Comparison of ENCODE assay signal across 10 cellular contexts in the genomic region with DNA sequence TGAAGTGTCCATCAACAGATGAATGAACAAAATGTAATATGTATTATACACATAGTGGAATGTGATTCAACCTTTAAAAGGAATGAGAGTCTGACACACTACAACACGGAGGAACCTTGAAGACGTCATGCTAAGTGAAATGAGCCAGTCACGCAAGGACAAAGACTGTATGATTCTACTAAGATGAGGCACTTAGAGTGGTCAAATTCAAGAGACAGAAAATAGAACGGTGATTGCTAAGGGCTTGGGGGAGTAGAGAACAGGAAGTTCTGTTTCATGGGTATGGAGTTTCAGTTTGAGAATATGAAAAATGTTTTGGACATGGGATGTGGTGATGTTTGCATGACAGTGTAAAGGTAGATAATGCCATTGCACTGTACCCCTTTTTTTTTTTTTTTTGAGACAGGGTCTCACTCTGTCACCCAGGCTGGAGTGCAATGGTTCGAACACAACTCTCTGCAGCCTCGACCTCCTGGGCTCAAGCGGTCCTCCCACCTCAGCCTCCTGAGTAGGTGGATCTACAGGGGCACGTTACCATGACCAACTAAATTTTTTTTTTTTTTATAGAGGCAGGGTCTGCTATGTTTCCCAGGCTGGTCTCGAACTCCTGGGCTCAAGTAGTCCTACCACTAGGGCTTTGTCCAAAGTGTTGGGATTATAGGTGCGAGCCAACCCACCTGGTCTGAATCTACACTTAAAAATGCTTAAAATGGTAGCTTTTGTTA. TPM values are rescaled to one million over a fixed set of nuclear protein-coding genes. Genes with fewer than 3 reads are reported as not detected.
A peak's percentile ranks its signal among the peaks of the same experiment; 100 is the strongest.
DNase-seq lines count a peak whose midpoint lies in the region; ATAC-seq and TF ChIP-seq lines count a peak whose summit lies in the region.
"Had no signal": no experiment of that assay in that cellular context is flagged by ENCODE, and none has a peak within 500 bp of the region (broad histone marks: within the 10 kb centered on the region; RNA-seq: fewer than 3 reads in every experiment).

No MANE protein-coding gene starts in this region.

- POLR2A ChIA-PET in T-cell (lab: Charles Lee) = interaction anchor here in 1 of 2 donors (0.6 kb wide), 1 partner anchor 12 kb away, joined by 3 read pairs; no protein-coding TSS in a partner anchor

- H3K9me3 Mint-ChIP-seq in T-cell = no peaks in the 10 kb centered on the region

- CTCF ChIA-PET in T-cell (lab: Charles Lee) = interaction anchor here in 1 of 2 donors (2.3 kb wide), 1 partner anchor 52 kb away, joined by 11 read pairs; the partner anchor contains the start of gene DOK4

- H3K27me3 ChIP-seq in left ventricle myocardium inferior (ENCODE audit: low read depth) (no peaks in the 10 kb centered on the region), suprapubic skin (no peaks in the 10 kb centered on the region), left lung (peaks cover 0 to 72% of the 10 kb centered on the region in 2 donors)

- H3K9me3 ChIP-seq in left ventricle myocardium inferior (replicated peaks) (no peaks in the 10 kb centered on the region), suprapubic skin (no peaks in the 10 kb centered on the region), left lung (no peaks in the 10 kb centered on the region)

- no peak for TF ChIP-seq POLR2A in suprapubic skin (IDR thresholded peaks at IDR 0.05)

- H3K27ac Mint-ChIP-seq in T-cell = peak overlapping the region; percentile 76 to 96

- peaks cover 29% of the 10 kb centered on the region for H3K4me1 ChIP-seq in left ventricle myocardium inferior
- peaks cover 45% of the 10 kb centered on the region for H3K4me1 ChIP-seq in suprapubic skin
- H3K4me1 ChIP-seq in left lung = peaks cover 12 to 55% of the 10 kb centered on the region in 2 donors

- H3K4me3 ChIP-seq in left ventricle myocardium inferior = no peak overlapping the region
- H3K4me3 ChIP-seq in suprapubic skin = no peak overlapping the region
- no peak overlapping the region for H3K4me3 ChIP-seq in left lung

- H3K36me3 Mint-ChIP-seq in T-cell = no peaks in the 10 kb centered on the region

- no peaks in the 10 kb centered on the region for H3K36me3 ChIP-seq in left ventricle myocardium inferior
- H3K36me3 ChIP-seq in suprapubic skin = no peaks in the 10 kb centered on the region
- no peaks in the 10 kb centered on the region for H3K36me3 ChIP-seq in left lung

- peak overlapping the region; percentile 10 to 41 (median 26) for H3K4me3 Mint-ChIP-seq in T-cell

- no peak for TF ChIP-seq EP300 in suprapubic skin (IDR thresholded peaks at IDR 0.05)

- H3K27ac ChIP-seq in left ventricle myocardium inferior (replicated peaks) = no peak overlapping the region
- no peak overlapping the region for H3K27ac ChIP-seq in suprapubic skin
- no peak overlapping the region for H3K27ac ChIP-seq in left lung

- ATAC-seq in HG03045 (IDR thresholded peaks at IDR 0.05; ENCODE audit: unreplicated experiment) (peak; percentile 25), T-cell (replicated peaks in 1 of 4) (no peak), left lung (no peak)

- intact Hi-C loops in cardiac septum (cut with DNase I) (loop anchor here (5.0 kb wide), 1 partner anchor 77 kb away; the partner anchor contains the start of gene POLR2C), left ventricle myocardium inferior (cut with micrococcal nuclease) (no loop called here), posterior vena cava (cut with DNase I) (no loop called here), left lung (cut with DNase I) (no loop called here)

- peaks cover 59 to 74% (median 69%) of the 10 kb centered on the region in 3 donors for H3K4me1 Mint-ChIP-seq in T-cell

- 80% methylated on average over 10 of the region's 10 CpGs for WGBS in suprapubic skin

- H3K27me3 Mint-ChIP-seq in T-cell = no peaks in the 10 kb centered on the region

- DNase-seq in cardiac septum (ENCODE audit: low spot score) = peak; percentile 12
- DNase-seq in left ventricle myocardium inferior = no peak
- DNase-seq in T-cell = no peak
- DNase-seq in suprapubic skin (ENCODE audit: low spot score in 2 of 2) = peak; percentile 21 to 66
- DNase-seq in posterior vena cava (ENCODE audit: low spot score) = no peak
- DNase-seq in NCI-H2196 (lab: John Stamatoyannopoulos, UW; ENCODE audit: unreplicated experiment) = no peak
- no peak for DNase-seq in left lung
- DNase-seq: COR-L47, NCI-H1105 had no signal

- TF ChIP-seq CTCF in left ventricle myocardium inferior (IDR thresholded peaks at IDR 0.05; ENCODE audit: borderline replicate concordance) = no peak
- no peak for TF ChIP-seq CTCF in suprapubic skin (IDR thresholded peaks at IDR 0.05)
- no peak for TF ChIP-seq CTCF in left lung (IDR thresholded peaks at IDR 0.05)

RNA-seq across cellular contexts. Expression of gene CCDC102A, which starts 2.9 kb away (rescaled TPM):
- 5.5 TPM for total RNA-seq in cardiac septum
- 11.3 TPM for total RNA-seq in left ventricle myocardium inferior
- 10 to 100 TPM in 1 of 5 donors, 1 to 10 TPM in 4; 6.1 to 11.2 (median 6.6) TPM for total RNA-seq in T-cell
- 10 to 100 TPM in 1 of 4 donors, 1 to 10 TPM in 3; 7.1 to 11.5 (median 8.5) TPM for total RNA-seq in suprapubic skin
- total RNA-seq in posterior vena cava = 10 to 100 TPM; 16.9 to 18.3 TPM
- 1 to 10 TPM; 5.2 to 9.3 TPM for total RNA-seq in left lung

RNA-seq across cellular contexts. Expression of gene ADGRG5, which starts 3.2 kb away (rescaled TPM):
- 0.35 TPM for total RNA-seq in cardiac septum
- total RNA-seq in left ventricle myocardium inferior = not detected
- total RNA-seq in T-cell = 10 to 100 TPM in 1 of 5 donors, 1 to 10 TPM in 4; 1.5 to 10.2 (median 5.9) TPM
- under 1 TPM in 3 of 4 donors, not detected in 1; 0.16 to 0.53 (median 0.16) TPM for total RNA-seq in suprapubic skin
- under 1 TPM; 0.05 to 0.32 TPM for total RNA-seq in posterior vena cava
- total RNA-seq in left lung = under 1 TPM; 0.92 to 0.99 TPM

RNA-seq across cellular contexts. Expression of gene DOK4, which starts 52.9 kb away (rescaled TPM):
- total RNA-seq in cardiac septum (11.5 TPM), left ventricle myocardium inferior (10.0 TPM), T-cell (1 to 10 TPM; 2.2 to 4.1 (median 3.1) TPM), suprapubic skin (10 to 100 TPM; 29.8 to 66.8 (median 51.3) TPM), posterior vena cava (10 to 100 TPM; 29.2 to 31.1 TPM), left lung (100 to 1,000 TPM in 1 of 2 donors, 10 to 100 TPM in 1; 41.8 to 108 TPM)

Comparison
In these comparisons a context has a peak if more than half of its experiments do, and no peak if none do; other contexts are left out.
1. DNase-seq: peak in cardiac septum (single experiment) and suprapubic skin (2 of 2); none in left ventricle myocardium inferior (single experiment), T-cell (0 of 34), posterior vena cava (single experiment), NCI-H2196 (single experiment) and left lung (0 of 2).